ENCODE assay signal across 1 cellular context in the genomic region with DNA sequence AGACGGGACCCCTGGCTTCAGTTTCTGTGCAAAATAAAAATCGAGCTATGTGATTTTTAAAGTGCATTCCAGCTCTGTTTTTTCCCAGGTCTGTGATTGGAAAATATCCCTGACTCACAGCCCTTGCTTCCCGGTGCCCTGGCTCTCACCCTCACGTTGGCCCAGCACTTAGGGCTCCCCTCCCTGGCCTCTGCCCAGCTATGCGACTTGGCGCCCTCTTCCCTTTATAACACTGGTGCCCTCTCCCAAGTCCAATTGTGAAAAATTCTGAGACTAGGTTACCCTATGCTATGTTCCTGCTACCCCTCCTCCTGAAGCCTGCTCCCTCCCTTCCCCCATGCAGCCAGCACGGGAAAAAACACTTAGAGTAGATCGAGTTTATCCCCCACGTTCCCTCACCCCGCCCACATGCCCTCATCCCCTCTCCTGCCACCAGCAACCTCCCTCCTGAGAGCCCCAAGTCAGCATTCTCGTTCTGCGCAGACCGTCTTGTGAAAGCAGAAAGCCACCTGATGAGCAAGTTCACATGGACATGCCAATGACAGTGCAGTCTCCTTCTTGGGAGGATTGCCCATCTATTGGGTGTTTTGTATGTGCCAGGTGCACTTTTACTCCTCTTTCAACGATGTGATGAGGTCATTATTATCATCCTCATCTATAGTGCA.
TF ChIP-seq lines count a peak whose summit lies in the region.

No MANE protein-coding gene starts in this region.

TF ChIP-seq in IMR-90, 13 proteins besides CTCF, POLR2A, EP300 and RAD21:
- no peak for TF ChIP-seq SMC3 (IDR thresholded peaks at IDR 0.05; ENCODE audit: low read depth, low read length)
- no peak for TF ChIP-seq MAZ (IDR thresholded peaks at IDR 0.05; ENCODE audit: borderline replicate concordance, low read depth, low read length)
- TF ChIP-seq MXI1 (IDR thresholded peaks at IDR 0.05; ENCODE audit: borderline replicate concordance, low read depth, low read length) = no peak
- TF ChIP-seq, protein P1, sequence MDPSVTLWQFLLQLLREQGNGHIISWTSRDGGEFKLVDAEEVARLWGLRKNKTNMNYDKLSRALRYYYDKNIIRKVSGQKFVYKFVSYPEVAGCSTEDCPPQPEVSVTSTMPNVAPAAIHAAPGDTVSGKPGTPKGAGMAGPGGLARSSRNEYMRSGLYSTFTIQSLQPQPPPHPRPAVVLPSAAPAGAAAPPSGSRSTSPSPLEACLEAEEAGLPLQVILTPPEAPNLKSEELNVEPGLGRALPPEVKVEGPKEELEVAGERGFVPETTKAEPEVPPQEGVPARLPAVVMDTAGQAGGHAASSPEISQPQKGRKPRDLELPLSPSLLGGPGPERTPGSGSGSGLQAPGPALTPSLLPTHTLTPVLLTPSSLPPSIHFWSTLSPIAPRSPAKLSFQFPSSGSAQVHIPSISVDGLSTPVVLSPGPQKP (IDR thresholded peaks at IDR 0.05; ENCODE audit: borderline replicate concordance, low read depth, low read length) = no peak
- no peak for TF ChIP-seq CHD1 (IDR thresholded peaks at IDR 0.05; ENCODE audit: low read depth, low read length)
- no peak for TF ChIP-seq MAFK (IDR thresholded peaks at IDR 0.05; ENCODE audit: low read depth, low read length)
- no peak for TF ChIP-seq NFE2L2 (IDR thresholded peaks at IDR 0.05; ENCODE audit: low read depth, low read length)
- TF ChIP-seq RFX5 (IDR thresholded peaks at IDR 0.05; ENCODE audit: low read depth, low read length) = no peak
- no peak for TF ChIP-seq BHLHE40 (IDR thresholded peaks at IDR 0.05; ENCODE audit: low read depth, low read length)
- TF ChIP-seq CEBPB (IDR thresholded peaks at IDR 0.05; ENCODE audit: low read depth, low read length) = no peak
- no peak for TF ChIP-seq FOS (IDR thresholded peaks at IDR 0.05; ENCODE audit: low read depth, low read length)
- TF ChIP-seq RCOR1 (IDR thresholded peaks at IDR 0.05; ENCODE audit: insufficient replicate concordance, low read length) = no peak
- TF ChIP-seq, protein P2, sequence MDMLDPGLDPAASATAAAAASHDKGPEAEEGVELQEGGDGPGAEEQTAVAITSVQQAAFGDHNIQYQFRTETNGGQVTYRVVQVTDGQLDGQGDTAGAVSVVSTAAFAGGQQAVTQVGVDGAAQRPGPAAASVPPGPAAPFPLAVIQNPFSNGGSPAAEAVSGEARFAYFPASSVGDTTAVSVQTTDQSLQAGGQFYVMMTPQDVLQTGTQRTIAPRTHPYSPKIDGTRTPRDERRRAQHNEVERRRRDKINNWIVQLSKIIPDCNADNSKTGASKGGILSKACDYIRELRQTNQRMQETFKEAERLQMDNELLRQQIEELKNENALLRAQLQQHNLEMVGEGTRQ (IDR thresholded peaks at IDR 0.05; ENCODE audit: low read depth, low read length) = no peak
